Comparison of ENCODE assay signal across 26 cellular contexts in the genomic region with DNA sequence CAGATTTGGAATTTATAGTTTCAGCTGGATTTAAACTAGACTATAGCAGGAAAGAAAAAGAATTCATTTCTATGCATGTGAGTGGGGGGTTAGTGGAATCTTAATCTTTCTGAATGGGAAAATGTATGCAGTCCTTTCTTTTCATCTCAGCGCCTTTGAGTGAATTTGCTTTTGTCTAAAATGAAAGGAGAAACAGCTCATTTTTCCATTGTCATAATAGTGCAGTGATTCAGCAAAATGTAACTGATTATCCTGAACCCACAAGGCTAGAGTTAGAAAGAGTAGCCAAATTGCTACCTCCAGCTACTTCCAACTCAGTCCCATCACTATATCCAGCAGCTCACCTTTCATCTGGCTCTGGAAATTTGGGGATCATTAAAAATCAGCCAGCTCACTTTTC.
DNase-seq lines count a peak whose midpoint lies in the region; ATAC-seq, FAIRE-seq and TF ChIP-seq lines count a peak whose summit lies in the region.
"Had no signal": no experiment of that assay in that cellular context is flagged by ENCODE, and none has a peak within 500 bp of the region (broad histone marks: within the 10 kb centered on the region; RNA-seq: fewer than 3 reads in every experiment).

No MANE protein-coding gene starts in this region.

- dilution Hi-C loops in IMR-90 (cut with HindIII; ENCODE audit: low sequenced_read_pairs, unreplicated experiment): no loop called here

- H3K4me3 ChIP-seq in IMR-90 (ENCODE audit: insufficient read depth, low read depth, low read length) (no peak overlapping the region), fibroblast of pulmonary artery (replicated peaks; ENCODE audit: low read depth, low read length) (no peak overlapping the region), osteoblast (ENCODE audit: insufficient read depth, low read length) (no peak overlapping the region)
- H3K4me3 ChIP-seq: MG63, SJCRH30 had no signal

- H2AK5ac ChIP-seq in IMR-90 (ENCODE audit: low read depth, low read length): no peak overlapping the region

- no peak overlapping the region for H3K23ac ChIP-seq in IMR-90 (ENCODE audit: low read depth, low read length)

- H3K4me2 ChIP-seq in IMR-90 (ENCODE audit: low read depth, low read length): no peak overlapping the region
- H3K4me2 ChIP-seq in osteoblast (ENCODE audit: insufficient read depth, low read length): no peak overlapping the region

- ATAC-seq in IMR-90 (ENCODE audit: low read depth) (no peak), HG02759 (IDR thresholded peaks at IDR 0.05; ENCODE audit: unreplicated experiment) (no peak)
- ATAC-seq: PC-3, Right ventricle myocardium inferior, SK-N-SH treated with all-trans-retinoic acid at 6 μM for 48 hours had no signal

- H4K20me1 ChIP-seq in IMR-90 (ENCODE audit: insufficient read depth, low read length) (no peaks in the 10 kb centered on the region), osteoblast (ENCODE audit: insufficient read depth, low read length) (no peaks in the 10 kb centered on the region)

- intact Hi-C loops in IMR-90 (cut with micrococcal nuclease): loop anchor here (10.0 kb wide), 1 partner anchor 354 kb away; no protein-coding TSS in a partner anchor

- no peak for TF ChIP-seq POLR2A in IMR-90 (IDR thresholded peaks at IDR 0.05; ENCODE audit: low read depth, low read length)

- no peak overlapping the region for H4K8ac ChIP-seq in IMR-90 (ENCODE audit: low read depth in 2 of 2, low read length in 2 of 2)

- H3K27me3 ChIP-seq in IMR-90 (ENCODE audit: control insufficient read depth, insufficient read depth, low read length) (no peaks in the 10 kb centered on the region), osteoblast (ENCODE audit: insufficient read depth, low read length) (no peaks in the 10 kb centered on the region)
- H3K27me3 ChIP-seq: MG63, SJCRH30 had no signal

- H3K56ac ChIP-seq in IMR-90 (ENCODE audit: extremely low read depth, insufficient read depth, low read length): no peak overlapping the region

- FAIRE-seq in HTR-8/SVneo (lab: Jason Lieb, UNC): no peak
- FAIRE-seq: GM12891 had no signal

- peaks cover 54% of the 10 kb centered on the region for H3K79me2 ChIP-seq in osteoblast (ENCODE audit: insufficient read depth, low read length)

- H2AFZ ChIP-seq in IMR-90 (replicated peaks; ENCODE audit: low read length, poor library complexity) (no peak overlapping the region), osteoblast (ENCODE audit: low read length) (no peak overlapping the region)

- no peak overlapping the region for H2AK9ac ChIP-seq in IMR-90 (replicated peaks; ENCODE audit: low read depth, low read length, poor library complexity)

- no peak overlapping the region for H4K91ac ChIP-seq in IMR-90 (ENCODE audit: insufficient read depth, low read depth, low read length)

- no peak overlapping the region for H3K18ac ChIP-seq in IMR-90 (ENCODE audit: low read depth, low read length)

- TF ChIP-seq RAD21 in IMR-90 (IDR thresholded peaks at IDR 0.05; ENCODE audit: low read length): no peak

- CTCF ChIA-PET in IMR-90 (lab: Yijun Ruan, JAX): no interaction called here

- H3K4me1 ChIP-seq in IMR-90 (ENCODE audit: control insufficient read depth, insufficient read depth, low read length) (peaks cover 4% of the 10 kb centered on the region; the same call in 1 of the 2 replicates), osteoblast (ENCODE audit: insufficient read depth, low read length) (peaks cover 28% of the 10 kb centered on the region)

- H3K36me3 ChIP-seq in IMR-90 (ENCODE audit: control insufficient read depth, insufficient read depth, low read length): no peaks in the 10 kb centered on the region
- peaks cover 4% of the 10 kb centered on the region for H3K36me3 ChIP-seq in osteoblast (ENCODE audit: insufficient read depth, low read length)
- H3K36me3 ChIP-seq: SJCRH30 had no signal

- no peaks in the 10 kb centered on the region for H3K9me3 ChIP-seq in IMR-90 (ENCODE audit: control insufficient read depth, insufficient read depth, low read length)
- H3K9me3 ChIP-seq in osteoblast (ENCODE audit: low read depth, low read length): no peaks in the 10 kb centered on the region

- POLR2A ChIA-PET in IMR-90 (lab: Charles Lee; ENCODE audit: unreplicated experiment): no interaction called here

- H3K14ac ChIP-seq in IMR-90 (replicated peaks; ENCODE audit: low read depth, low read length): no peak overlapping the region

- no peak overlapping the region for H3K27ac ChIP-seq in IMR-90 (ENCODE audit: insufficient read depth, low read length)
- H3K27ac ChIP-seq in osteoblast (ENCODE audit: low read depth, low read length): peak overlapping the region; percentile 16
- H3K27ac ChIP-seq: C4-2B, SJCRH30 had no signal

- H2BK5ac ChIP-seq in IMR-90 (ENCODE audit: low read depth, low read length, poor library complexity, severe bottlenecking): no peak overlapping the region

- H4K5ac ChIP-seq in IMR-90 (ENCODE audit: low read depth, low read length): no peak overlapping the region

- H3K4ac ChIP-seq in IMR-90 (ENCODE audit: low read depth, low read length): no peak overlapping the region

- H2BK120ac ChIP-seq in IMR-90 (ENCODE audit: low read depth, low read length): no peak overlapping the region

- whole genome bisulfite sequencing in IMR-90 (ENCODE audit: extremely low coverage in 2 of 2, insufficient read length in 1 of 2), 2 experiments: no CpG with 5 or more reads among the region's 1 CpG

- no peaks in the 10 kb centered on the region; the same call in none of the 2 replicates for H3K9me1 ChIP-seq in IMR-90 (ENCODE audit: insufficient read depth, low read length)

- TF ChIP-seq CTCF in IMR-90 (conservative IDR thresholded peaks at IDR 0.05; ENCODE audit: low read depth, low read length) (no peak), fibroblast of pulmonary artery (IDR thresholded peaks at IDR 0.05; ENCODE audit: low read length, missing control alignments) (no peak), osteoblast (IDR thresholded peaks at IDR 0.05; ENCODE audit: extremely low read depth, low read depth, low read length) (no peak)

- in situ Hi-C loops in IMR-90 (cut with MboI; ENCODE audit: low sequenced_read_pairs): no loop called here

- H3K9ac ChIP-seq in IMR-90 (ENCODE audit: low read depth, low read length): no peak overlapping the region

- H3K79me1 ChIP-seq in IMR-90 (ENCODE audit: low read depth in 1 of 2, low read length in 2 of 2): no peaks in the 10 kb centered on the region

- no peak for DNase-seq in IMR-90
- DNase-seq in RPMI7951 (ENCODE audit: low read depth): peak; percentile 40
- peak; percentile 16 for DNase-seq in fibroblast of pulmonary artery (ENCODE audit: low read depth)
- DNase-seq in osteoblast (ENCODE audit: insufficient read length, low spot score, missing footprints): no peak
- no peak for DNase-seq in anterior cingulate cortex (lab: John Stamatoyannopoulos, UW)
- DNase-seq in HTR-8/SVneo (ENCODE audit: insufficient read length, low spot score): no peak
- DNase-seq: Calu3, DMS79 treated with DMSO at 0.1 percent for 48 hours, GF-D8, KG1, MG63, NCI-H1048, NCI-H1417 treated with DMSO at 0.1 percent for 48 hours, NCI-H1694 treated with DMSO at 0.1 percent for 48 hours, NCI-H2081 treated with DMSO at 0.1 percent for 48 hours, NCI-H2171 treated with DMSO at 0.1 percent for 48 hours, NCI-H345, NCI-H524, NCI-H774, PC-3, SJCRH30 had no signal

- BruUV-seq in IMR-90 (replicated peaks; lab: Mats Ljungman, UMichigan): no TSS peak

- no peak overlapping the region for H2BK15ac ChIP-seq in IMR-90 (ENCODE audit: low read depth, low read length)

- H2BK20ac ChIP-seq in IMR-90 (ENCODE audit: low read depth, low read length): no peak overlapping the region

TF ChIP-seq in IMR-90, 13 proteins besides CTCF, POLR2A, EP300 and RAD21:
- TF ChIP-seq MAFK (IDR thresholded peaks at IDR 0.05; ENCODE audit: low read depth, low read length) (peak; percentile 13; the same call in 1 of the 2 replicates), NFE2L2 (IDR thresholded peaks at IDR 0.05; ENCODE audit: low read depth, low read length) (peak; percentile 69; the same call in 1 of the 2 replicates)
- TF ChIP-seq, protein P1, sequence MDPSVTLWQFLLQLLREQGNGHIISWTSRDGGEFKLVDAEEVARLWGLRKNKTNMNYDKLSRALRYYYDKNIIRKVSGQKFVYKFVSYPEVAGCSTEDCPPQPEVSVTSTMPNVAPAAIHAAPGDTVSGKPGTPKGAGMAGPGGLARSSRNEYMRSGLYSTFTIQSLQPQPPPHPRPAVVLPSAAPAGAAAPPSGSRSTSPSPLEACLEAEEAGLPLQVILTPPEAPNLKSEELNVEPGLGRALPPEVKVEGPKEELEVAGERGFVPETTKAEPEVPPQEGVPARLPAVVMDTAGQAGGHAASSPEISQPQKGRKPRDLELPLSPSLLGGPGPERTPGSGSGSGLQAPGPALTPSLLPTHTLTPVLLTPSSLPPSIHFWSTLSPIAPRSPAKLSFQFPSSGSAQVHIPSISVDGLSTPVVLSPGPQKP (IDR thresholded peaks at IDR 0.05; ENCODE audit: borderline replicate concordance, low read depth, low read length): no peak
TF ChIP-seq in IMR-90: peak in this region for 2.

Comparison
In these comparisons a context has a peak if more than half of its experiments do, and no peak if none do; other contexts are left out.
1. DNase-seq: peak in RPMI7951 (single experiment) and fibroblast of pulmonary artery (single experiment); none in IMR-90 (single experiment), osteoblast (single experiment), anterior cingulate cortex (0 of 58) and HTR-8/SVneo (single experiment).